Comparison of ENCODE assay signal across 2 cellular contexts in genomic region chr3:185971579-185971978, GRCh38.
A peak's percentile ranks its signal among the peaks of the same experiment; 100 is the strongest.
TF ChIP-seq lines count a peak whose summit lies in the region.

No MANE protein-coding gene starts in this region.

TF ChIP-seq in HepG2, 621 proteins besides CTCF, POLR2A, EP300 and RAD21:
- peak; percentile 47 for TF ChIP-seq ZNF687 (CRISPR knock-in tag; IDR thresholded peaks at IDR 0.05)
- TF ChIP-seq, protein P1, sequence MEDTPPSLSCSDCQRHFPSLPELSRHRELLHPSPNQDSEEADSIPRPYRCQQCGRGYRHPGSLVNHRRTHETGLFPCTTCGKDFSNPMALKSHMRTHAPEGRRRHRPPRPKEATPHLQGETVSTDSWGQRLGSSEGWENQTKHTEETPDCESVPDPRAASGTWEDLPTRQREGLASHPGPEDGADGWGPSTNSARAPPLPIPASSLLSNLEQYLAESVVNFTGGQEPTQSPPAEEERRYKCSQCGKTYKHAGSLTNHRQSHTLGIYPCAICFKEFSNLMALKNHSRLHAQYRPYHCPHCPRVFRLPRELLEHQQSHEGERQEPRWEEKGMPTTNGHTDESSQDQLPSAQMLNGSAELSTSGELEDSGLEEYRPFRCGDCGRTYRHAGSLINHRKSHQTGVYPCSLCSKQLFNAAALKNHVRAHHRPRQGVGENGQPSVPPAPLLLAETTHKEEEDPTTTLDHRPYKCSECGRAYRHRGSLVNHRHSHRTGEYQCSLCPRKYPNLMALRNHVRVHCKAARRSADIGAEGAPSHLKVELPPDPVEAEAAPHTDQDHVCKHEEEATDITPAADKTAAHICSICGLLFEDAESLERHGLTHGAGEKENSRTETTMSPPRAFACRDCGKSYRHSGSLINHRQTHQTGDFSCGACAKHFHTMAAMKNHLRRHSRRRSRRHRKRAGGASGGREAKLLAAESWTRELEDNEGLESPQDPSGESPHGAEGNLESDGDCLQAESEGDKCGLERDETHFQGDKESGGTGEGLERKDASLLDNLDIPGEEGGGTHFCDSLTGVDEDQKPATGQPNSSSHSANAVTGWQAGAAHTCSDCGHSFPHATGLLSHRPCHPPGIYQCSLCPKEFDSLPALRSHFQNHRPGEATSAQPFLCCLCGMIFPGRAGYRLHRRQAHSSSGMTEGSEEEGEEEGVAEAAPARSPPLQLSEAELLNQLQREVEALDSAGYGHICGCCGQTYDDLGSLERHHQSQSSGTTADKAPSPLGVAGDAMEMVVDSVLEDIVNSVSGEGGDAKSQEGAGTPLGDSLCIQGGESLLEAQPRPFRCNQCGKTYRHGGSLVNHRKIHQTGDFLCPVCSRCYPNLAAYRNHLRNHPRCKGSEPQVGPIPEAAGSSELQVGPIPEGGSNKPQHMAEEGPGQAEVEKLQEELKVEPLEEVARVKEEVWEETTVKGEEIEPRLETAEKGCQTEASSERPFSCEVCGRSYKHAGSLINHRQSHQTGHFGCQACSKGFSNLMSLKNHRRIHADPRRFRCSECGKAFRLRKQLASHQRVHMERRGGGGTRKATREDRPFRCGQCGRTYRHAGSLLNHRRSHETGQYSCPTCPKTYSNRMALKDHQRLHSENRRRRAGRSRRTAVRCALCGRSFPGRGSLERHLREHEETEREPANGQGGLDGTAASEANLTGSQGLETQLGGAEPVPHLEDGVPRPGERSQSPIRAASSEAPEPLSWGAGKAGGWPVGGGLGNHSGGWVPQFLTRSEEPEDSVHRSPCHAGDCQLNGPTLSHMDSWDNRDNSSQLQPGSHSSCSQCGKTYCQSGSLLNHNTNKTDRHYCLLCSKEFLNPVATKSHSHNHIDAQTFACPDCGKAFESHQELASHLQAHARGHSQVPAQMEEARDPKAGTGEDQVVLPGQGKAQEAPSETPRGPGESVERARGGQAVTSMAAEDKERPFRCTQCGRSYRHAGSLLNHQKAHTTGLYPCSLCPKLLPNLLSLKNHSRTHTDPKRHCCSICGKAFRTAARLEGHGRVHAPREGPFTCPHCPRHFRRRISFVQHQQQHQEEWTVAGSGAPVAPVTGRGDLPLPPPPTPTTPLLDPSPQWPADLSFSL (CRISPR knock-in tag; IDR thresholded peaks at IDR 0.05), result no peak
- TF ChIP-seq NFE2 (CRISPR knock-in tag; IDR thresholded peaks at IDR 0.05), result no peak
- TF ChIP-seq, protein P2, sequence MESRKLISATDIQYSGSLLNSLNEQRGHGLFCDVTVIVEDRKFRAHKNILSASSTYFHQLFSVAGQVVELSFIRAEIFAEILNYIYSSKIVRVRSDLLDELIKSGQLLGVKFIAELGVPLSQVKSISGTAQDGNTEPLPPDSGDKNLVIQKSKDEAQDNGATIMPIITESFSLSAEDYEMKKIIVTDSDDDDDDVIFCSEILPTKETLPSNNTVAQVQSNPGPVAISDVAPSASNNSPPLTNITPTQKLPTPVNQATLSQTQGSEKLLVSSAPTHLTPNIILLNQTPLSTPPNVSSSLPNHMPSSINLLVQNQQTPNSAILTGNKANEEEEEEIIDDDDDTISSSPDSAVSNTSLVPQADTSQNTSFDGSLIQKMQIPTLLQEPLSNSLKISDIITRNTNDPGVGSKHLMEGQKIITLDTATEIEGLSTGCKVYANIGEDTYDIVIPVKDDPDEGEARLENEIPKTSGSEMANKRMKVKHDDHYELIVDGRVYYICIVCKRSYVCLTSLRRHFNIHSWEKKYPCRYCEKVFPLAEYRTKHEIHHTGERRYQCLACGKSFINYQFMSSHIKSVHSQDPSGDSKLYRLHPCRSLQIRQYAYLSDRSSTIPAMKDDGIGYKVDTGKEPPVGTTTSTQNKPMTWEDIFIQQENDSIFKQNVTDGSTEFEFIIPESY (CRISPR knock-in tag; IDR thresholded peaks at IDR 0.05), result peak; percentile 67
- TF ChIP-seq, protein P3, sequence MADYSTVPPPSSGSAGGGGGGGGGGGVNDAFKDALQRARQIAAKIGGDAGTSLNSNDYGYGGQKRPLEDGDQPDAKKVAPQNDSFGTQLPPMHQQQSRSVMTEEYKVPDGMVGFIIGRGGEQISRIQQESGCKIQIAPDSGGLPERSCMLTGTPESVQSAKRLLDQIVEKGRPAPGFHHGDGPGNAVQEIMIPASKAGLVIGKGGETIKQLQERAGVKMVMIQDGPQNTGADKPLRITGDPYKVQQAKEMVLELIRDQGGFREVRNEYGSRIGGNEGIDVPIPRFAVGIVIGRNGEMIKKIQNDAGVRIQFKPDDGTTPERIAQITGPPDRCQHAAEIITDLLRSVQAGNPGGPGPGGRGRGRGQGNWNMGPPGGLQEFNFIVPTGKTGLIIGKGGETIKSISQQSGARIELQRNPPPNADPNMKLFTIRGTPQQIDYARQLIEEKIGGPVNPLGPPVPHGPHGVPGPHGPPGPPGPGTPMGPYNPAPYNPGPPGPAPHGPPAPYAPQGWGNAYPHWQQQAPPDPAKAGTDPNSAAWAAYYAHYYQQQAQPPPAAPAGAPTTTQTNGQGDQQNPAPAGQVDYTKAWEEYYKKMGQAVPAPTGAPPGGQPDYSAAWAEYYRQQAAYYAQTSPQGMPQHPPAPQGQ (CRISPR knock-in tag; IDR thresholded peaks at IDR 0.05; ENCODE audit: borderline replicate concordance), result no peak

TF ChIP-seq in K562, 482 proteins besides CTCF, POLR2A, EP300 and RAD21:
- TF ChIP-seq, protein P2 (CRISPR knock-in tag; IDR thresholded peaks at IDR 0.05), result peak; percentile 85
- TF ChIP-seq FOSL1 (tag; conservative IDR thresholded peaks at IDR 0.05) (no peak), ZNF778 (CRISPR knock-in tag; IDR thresholded peaks at IDR 0.05) (no peak)
